ENCODE assay signal across 17 cellular contexts in the genomic region with DNA sequence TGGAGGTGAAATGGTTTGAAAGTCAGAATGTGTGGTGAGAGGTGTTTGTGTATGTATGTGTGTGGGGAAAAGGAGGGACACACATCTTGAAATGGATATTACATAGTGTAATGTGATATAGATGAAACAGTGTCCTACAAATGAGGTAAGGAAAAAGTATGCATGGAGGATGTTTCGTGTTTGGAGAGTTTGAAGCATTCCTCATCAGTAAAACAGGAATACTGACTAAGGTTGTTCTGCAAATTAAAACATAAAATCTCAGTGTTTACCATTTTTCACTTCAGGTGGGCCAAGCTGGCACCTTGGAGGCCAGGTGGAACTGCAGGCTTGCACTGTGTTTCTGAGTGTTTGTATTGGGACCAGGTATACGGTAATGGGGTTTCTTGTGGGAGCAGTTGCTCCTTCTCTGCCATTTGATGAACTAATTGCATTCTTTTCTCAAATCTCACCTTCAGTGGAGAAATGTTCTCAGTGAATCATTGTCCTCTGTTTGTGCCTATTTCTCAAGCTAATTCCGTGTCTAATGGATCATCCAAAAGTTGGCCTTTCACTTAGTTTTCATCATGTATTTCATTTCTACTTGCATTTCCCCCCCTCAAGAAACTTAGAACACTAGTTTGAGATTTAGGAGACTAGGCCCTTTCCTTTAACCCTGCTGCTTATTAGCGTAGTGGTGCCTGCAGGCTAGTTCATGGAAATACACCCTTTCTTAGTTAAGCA. TPM values are rescaled to one million over a fixed set of nuclear protein-coding genes. Genes with fewer than 3 reads are reported as not detected.
A peak's percentile ranks its signal among the peaks of the same experiment; 100 is the strongest.
DNase-seq lines count a peak whose midpoint lies in the region; ATAC-seq and TF ChIP-seq lines count a peak whose summit lies in the region.
"Had no signal": no experiment of that assay in that cellular context is flagged by ENCODE, and none has a peak within 500 bp of the region (broad histone marks: within the 10 kb centered on the region; RNA-seq: fewer than 3 reads in every experiment).

No MANE protein-coding gene starts in this region.

- peak overlapping the region; percentile 52 for H3K27ac Mint-ChIP-seq in activated naive CD4-positive, alpha-beta T cell treated with anti-CD3 and anti-CD28 coated beads, Interleukin-2, amount 50 U/mL, for 24 hours
- no peak overlapping the region for H3K27ac Mint-ChIP-seq in activated naive CD4-positive, alpha-beta T cell treated with anti-CD3 and anti-CD28 coated beads, Interleukin-2, amount 50 U/mL, for 72 hours
- H3K27ac Mint-ChIP-seq: mesothelial cell of epicardium had no signal

- H3K9me3 Mint-ChIP-seq in activated naive CD4-positive, alpha-beta T cell treated with anti-CD3 and anti-CD28 coated beads, Interleukin-2, amount 50 U/mL, for 24 hours = no peaks in the 10 kb centered on the region
- no peaks in the 10 kb centered on the region for H3K9me3 Mint-ChIP-seq in activated naive CD4-positive, alpha-beta T cell treated with anti-CD3 and anti-CD28 coated beads, Interleukin-2, amount 50 U/mL, for 72 hours
- H3K9me3 Mint-ChIP-seq: mesothelial cell of epicardium had no signal

- peak overlapping the region; percentile 35 for H3K27ac ChIP-seq in RWPE2 (ENCODE audit: poor library complexity, severe bottlenecking)
- H3K27ac ChIP-seq: BLaER1 had no signal

- TF ChIP-seq CTCF in RWPE2 (IDR thresholded peaks at IDR 0.05; ENCODE audit: poor library complexity, severe bottlenecking) (no peak), epithelial cell of proximal tubule (conservative IDR thresholded peaks at IDR 0.05; ENCODE audit: low read depth, low read length) (no peak)

- H3K4me3 ChIP-seq in RWPE2 (ENCODE audit: severe bottlenecking) = no peak overlapping the region
- H3K4me3 ChIP-seq in epithelial cell of proximal tubule (ENCODE audit: low read depth, low read length) = no peak overlapping the region
- H3K4me3 ChIP-seq: BLaER1, esophagus squamous epithelium had no signal

- no peaks in the 10 kb centered on the region for H3K27me3 ChIP-seq in RWPE2 (ENCODE audit: insufficient read depth, poor library complexity, severe bottlenecking)
- H3K27me3 ChIP-seq: BLaER1, esophagus squamous epithelium had no signal

- peaks cover 54% of the 10 kb centered on the region for H3K36me3 ChIP-seq in RWPE2 (ENCODE audit: low read depth)

- H3K9me3 ChIP-seq in RWPE2 (ENCODE audit: severe bottlenecking) = no peaks in the 10 kb centered on the region
- H3K9me3 ChIP-seq: BLaER1, esophagus squamous epithelium had no signal

- peaks cover 19% of the 10 kb centered on the region for H3K36me3 Mint-ChIP-seq in activated naive CD4-positive, alpha-beta T cell treated with anti-CD3 and anti-CD28 coated beads, Interleukin-2, amount 50 U/mL, for 24 hours
- peaks cover 13 to 34% of the 10 kb centered on the region in 2 donors for H3K36me3 Mint-ChIP-seq in activated naive CD4-positive, alpha-beta T cell treated with anti-CD3 and anti-CD28 coated beads, Interleukin-2, amount 50 U/mL, for 72 hours

- no peaks in the 10 kb centered on the region for H3K4me1 Mint-ChIP-seq in activated naive CD4-positive, alpha-beta T cell treated with anti-CD3 and anti-CD28 coated beads, Interleukin-2, amount 50 U/mL, for 24 hours
- H3K4me1 Mint-ChIP-seq: mesothelial cell of epicardium had no signal

- DNase-seq in activated naive CD4-positive, alpha-beta T cell treated with anti-CD3 and anti-CD28 coated beads, Interleukin-2, amount 50 U/mL, for 72 hours (ENCODE audit: low spot score in 2 of 2) = no peak
- no peak for DNase-seq in RWPE2 (ENCODE audit: low spot score)
- peak; percentile 62 for DNase-seq in epithelial cell of proximal tubule (ENCODE audit: low read depth)
- DNase-seq in stimulated activated CD8-positive, alpha-beta memory T cell treated with anti-CD3 and anti-CD28 coated beads, Interleukin-4, amount 100 ng/mL, for 48 hours = peak; percentile 10
- no peak for DNase-seq in globus pallidus (ENCODE audit: low spot score)
- no peak for DNase-seq in AG08396 (ENCODE audit: low spot score)
- DNase-seq in NCI-H1105 treated with DMSO at 0.1 percent for 48 hours (lab: John Stamatoyannopoulos, UW) = no peak
- DNase-seq: activated CD4-positive, alpha-beta T cell treated with anti-CD3 and anti-CD28 coated beads for 1 hour; activated naive CD4-positive, alpha-beta T cell treated with anti-CD3 and anti-CD28 coated beads, Interleukin-2, amount 50 U/mL, for 16 hours; esophagus squamous epithelium; MV-4-11; posterior cingulate gyrus; stimulated activated CD4-positive, alpha-beta T cell treated with anti-CD3 and anti-CD28 coated beads, Interleukin-1b, Interleukin-23, amount 100 ng/mL, for 48 hours had no signal

- no peak for ATAC-seq in activated naive CD4-positive, alpha-beta T cell treated with anti-CD3 and anti-CD28 coated beads, Interleukin-2, amount 50 U/mL, for 72 hours
- ATAC-seq in RWPE2 (ENCODE audit: low read depth) = 0 out of 3 replicates have a peak, but pooled peaks have one; percentile 11

- peak overlapping the region; percentile 38 for H3K4me3 Mint-ChIP-seq in activated naive CD4-positive, alpha-beta T cell treated with anti-CD3 and anti-CD28 coated beads, Interleukin-2, amount 50 U/mL, for 24 hours
- H3K4me3 Mint-ChIP-seq: mesothelial cell of epicardium had no signal

- no peaks in the 10 kb centered on the region for H3K4me1 ChIP-seq in RWPE2 (ENCODE audit: insufficient read depth, poor library complexity, severe bottlenecking)

- H3K27me3 Mint-ChIP-seq in activated naive CD4-positive, alpha-beta T cell treated with anti-CD3 and anti-CD28 coated beads, Interleukin-2, amount 50 U/mL, for 24 hours = no peaks in the 10 kb centered on the region

RNA-seq across cellular contexts. Expression of a gene that starts 8.2 kb away (rescaled TPM):
- total RNA-seq in activated naive CD4-positive, alpha-beta T cell treated with anti-CD3 and anti-CD28 coated beads, Interleukin-2, amount 50 U/mL, for 72 hours = 10 to 100 TPM; 15.4 to 21.4 TPM
- 1.3 and 4.2 TPM in 2 replicates for total RNA-seq in epithelial cell of proximal tubule

RNA-seq across cellular contexts. Expression of a gene that starts 36.0 kb away (rescaled TPM):
- 100 to 1,000 TPM; 560 to 601 TPM for total RNA-seq in activated naive CD4-positive, alpha-beta T cell treated with anti-CD3 and anti-CD28 coated beads, Interleukin-2, amount 50 U/mL, for 72 hours
- total RNA-seq in epithelial cell of proximal tubule = 392 and 428 TPM in 2 replicates

RNA-seq across cellular contexts. Expression of a gene that starts 47.3 kb away (rescaled TPM):
- 10 to 100 TPM; 39.6 to 73.5 TPM for total RNA-seq in activated naive CD4-positive, alpha-beta T cell treated with anti-CD3 and anti-CD28 coated beads, Interleukin-2, amount 50 U/mL, for 72 hours
- not detected in 2 replicates for total RNA-seq in epithelial cell of proximal tubule
- total RNA-seq: HT1080, mesothelial cell of epicardium had no signal

Comparison
In these comparisons a context has a peak if more than half of its experiments do, and no peak if none do; other contexts are left out.
1. DNase-seq: peak in epithelial cell of proximal tubule (single experiment) and stimulated activated CD8-positive, alpha-beta memory T cell treated with anti-CD3 and anti-CD28 coated beads, Interleukin-4, amount 100 ng/mL, for 48 hours (single experiment); none in activated naive CD4-positive, alpha-beta T cell treated with anti-CD3 and anti-CD28 coated beads, Interleukin-2, amount 50 U/mL, for 72 hours (0 of 2), RWPE2 (single experiment), globus pallidus (single experiment), AG08396 (single experiment) and NCI-H1105 treated with DMSO at 0.1 percent for 48 hours (single experiment).
2. RNA of a gene that starts 47.3 kb away (total RNA-seq): 39.6 to 73.5 TPM in activated naive CD4-positive, alpha-beta T cell treated with anti-CD3 and anti-CD28 coated beads, Interleukin-2, amount 50 U/mL, for 72 hours; not detected in epithelial cell of proximal tubule; every median in the first group is over 10 times any median in the second.